In the genomic region with DNA sequence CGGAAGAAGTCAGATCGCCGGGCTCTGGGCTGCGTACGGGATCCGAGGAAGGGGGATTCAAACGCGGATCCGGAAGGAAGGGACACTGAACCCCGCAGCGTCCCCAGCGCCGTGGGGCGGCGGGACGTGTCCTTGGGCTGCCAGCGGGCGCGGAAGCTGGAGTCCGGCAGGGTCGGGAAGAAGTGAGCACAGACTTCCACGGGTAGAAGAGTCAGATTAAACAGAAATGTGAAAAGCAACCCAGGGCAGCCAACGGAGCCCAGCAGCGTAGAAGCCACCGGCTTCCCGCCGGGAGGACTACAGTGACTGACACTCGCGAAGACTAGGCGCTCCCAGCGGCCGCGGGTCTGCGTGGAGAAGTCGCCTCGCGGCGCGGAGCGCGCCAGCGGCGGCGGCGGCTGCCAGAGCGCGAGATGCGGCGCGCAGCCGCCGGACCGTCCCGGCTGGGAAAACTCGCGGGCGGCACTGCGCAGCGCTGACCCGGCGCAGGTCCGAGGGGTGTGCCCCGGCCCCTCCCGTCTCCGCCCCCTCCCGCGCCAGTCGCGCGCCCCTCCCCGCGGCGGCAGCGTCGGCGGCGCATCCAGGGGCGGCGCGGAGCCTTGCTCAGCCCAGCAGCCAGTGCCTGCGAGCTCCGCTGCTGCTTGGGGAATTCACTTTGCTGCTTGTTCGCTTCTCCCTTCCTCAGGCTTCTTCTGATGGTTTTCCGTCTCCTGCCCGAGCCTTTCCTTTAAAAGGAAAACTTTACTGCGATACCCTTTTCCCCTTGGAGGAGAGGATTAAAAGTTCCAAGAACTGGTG, we compare ENCODE assay signal across 1 cellular context.
TF ChIP-seq lines count a peak whose summit lies in the region.

A gene (plus strand): TSS at position 618 of the 798 bp plus-strand sequence. CDS start 239 bp downstream, outside the sequence.

TF ChIP-seq in A549, 52 proteins besides CTCF, POLR2A, EP300 and RAD21 (continued from another document):
- TF ChIP-seq, protein P1, sequence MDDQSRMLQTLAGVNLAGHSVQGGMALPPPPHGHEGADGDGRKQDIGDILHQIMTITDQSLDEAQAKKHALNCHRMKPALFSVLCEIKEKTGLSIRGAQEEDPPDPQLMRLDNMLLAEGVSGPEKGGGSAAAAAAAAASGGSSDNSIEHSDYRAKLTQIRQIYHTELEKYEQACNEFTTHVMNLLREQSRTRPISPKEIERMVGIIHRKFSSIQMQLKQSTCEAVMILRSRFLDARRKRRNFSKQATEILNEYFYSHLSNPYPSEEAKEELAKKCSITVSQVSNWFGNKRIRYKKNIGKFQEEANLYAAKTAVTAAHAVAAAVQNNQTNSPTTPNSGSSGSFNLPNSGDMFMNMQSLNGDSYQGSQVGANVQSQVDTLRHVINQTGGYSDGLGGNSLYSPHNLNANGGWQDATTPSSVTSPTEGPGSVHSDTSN (IDR thresholded peaks at IDR 0.05), result no peak
- TF ChIP-seq RFX5 (IDR thresholded peaks at IDR 0.05) (no peak), ESRRA (IDR thresholded peaks at IDR 0.05; ENCODE audit: borderline replicate concordance, low read length) (no peak), MYC (IDR thresholded peaks at IDR 0.05; ENCODE audit: borderline replicate concordance, low read length) (no peak)
